9 cellular contexts compared by ENCODE assay signal in the genomic region with DNA sequence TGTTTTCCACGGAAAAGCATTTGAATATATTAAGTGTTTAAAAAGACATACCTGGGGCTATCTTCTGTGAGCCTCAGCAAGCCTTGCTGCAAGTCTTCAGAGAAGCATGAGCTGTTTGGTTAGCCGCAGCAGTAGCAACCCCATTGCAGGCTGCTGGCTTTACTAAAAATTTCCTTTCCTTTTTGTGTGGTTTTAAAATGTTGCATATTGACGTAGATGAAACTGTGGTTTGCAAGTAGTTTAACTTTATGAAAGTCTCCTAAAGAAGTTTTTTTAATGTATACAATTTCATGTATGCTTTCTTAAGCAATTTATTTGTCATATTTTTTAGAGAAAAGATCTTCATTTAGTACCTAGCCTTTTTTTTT. TPM values are rescaled to one million over a fixed set of nuclear protein-coding genes. Genes with fewer than 3 reads are reported as not detected.
DNase-seq lines count a peak whose midpoint lies in the region; ATAC-seq and TF ChIP-seq lines count a peak whose summit lies in the region.
"Had no signal": no experiment of that assay in that cellular context is flagged by ENCODE, and none has a peak within 500 bp of the region (broad histone marks: within the 10 kb centered on the region; RNA-seq: fewer than 3 reads in every experiment).

A gene with protein sequence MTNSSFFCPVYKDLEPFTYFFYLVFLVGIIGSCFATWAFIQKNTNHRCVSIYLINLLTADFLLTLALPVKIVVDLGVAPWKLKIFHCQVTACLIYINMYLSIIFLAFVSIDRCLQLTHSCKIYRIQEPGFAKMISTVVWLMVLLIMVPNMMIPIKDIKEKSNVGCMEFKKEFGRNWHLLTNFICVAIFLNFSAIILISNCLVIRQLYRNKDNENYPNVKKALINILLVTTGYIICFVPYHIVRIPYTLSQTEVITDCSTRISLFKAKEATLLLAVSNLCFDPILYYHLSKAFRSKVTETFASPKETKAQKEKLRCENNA (minus strand): TSS at position 164 of the 368 bp plus-strand sequence. CDS start 3,830 bp downstream, outside the sequence.

- peaks cover 11% of the 10 kb centered on the region for H3K4me1 Mint-ChIP-seq in GM23338

- TF ChIP-seq CTCF in GM23338 (conservative IDR thresholded peaks at IDR 0.05; ENCODE audit: low read depth in 2 of 2), result no peak

- DNase-seq in activated CD8-positive, alpha-beta memory T cell treated with anti-CD3 and anti-CD28 coated beads, Interleukin-2, amount 50 U/mL, for 4 hours, result peak; percentile 59
- DNase-seq in stimulated activated CD4-positive, alpha-beta T cell treated with anti-CD3 and anti-CD28 coated beads, Interleukin-4, amount 100 ng/mL, for 4 hours, result peak; percentile 45 to 74
- DNase-seq in NCI-H2029 treated with DMSO at 0.1 percent for 48 hours (lab: John Stamatoyannopoulos, UW) (no peak), hepatic stellate cell (ENCODE audit: low spot score) (no peak), NCI-H345 (lab: John Stamatoyannopoulos, UW) (no peak), GM23338 (ENCODE audit: low spot score) (no peak)

- no peak within 1 kb of the TSS for H3K27ac Mint-ChIP-seq in GM23338

- no peak within 1 kb of the TSS for H3K4me3 ChIP-seq in GM23338
- H3K4me3 ChIP-seq: thoracic aorta had no signal

- H3K36me3 ChIP-seq in GM23338 (ENCODE audit: insufficient read depth), result no peaks in the 10 kb centered on the region
- H3K36me3 ChIP-seq: thoracic aorta had no signal

- no peaks in the 10 kb centered on the region for H3F3A ChIP-seq in GM23338 (replicated peaks; ENCODE audit: low read depth)

- ATAC-seq in GM18873 (IDR thresholded peaks at IDR 0.05; ENCODE audit: low FRiP score, unreplicated experiment), result peak; percentile 86
- ATAC-seq in HG03097 (IDR thresholded peaks at IDR 0.05; ENCODE audit: low FRiP score, unreplicated experiment), result peak; percentile 87
- ATAC-seq in GM23338, result no peak

- peaks cover 4% of the 10 kb centered on the region; the same call in 1 of the 2 replicates for H3K4me1 ChIP-seq in GM23338 (ENCODE audit: insufficient read depth)

- H3K27ac ChIP-seq in GM23338 (ENCODE audit: low read depth), result no peak within 1 kb of the TSS
- H3K27ac ChIP-seq: thoracic aorta had no signal

- no peak within 1 kb of the TSS for H3K4me2 ChIP-seq in GM23338

- no peak within 1 kb of the TSS for H2AFZ ChIP-seq in GM23338

- no peaks in the 10 kb centered on the region for H4K20me1 ChIP-seq in GM23338 (replicated peaks; ENCODE audit: insufficient read depth)

- H3K9me2 ChIP-seq in GM23338 (ENCODE audit: insufficient read depth), result no peaks in the 10 kb centered on the region

- peaks cover 3% of the 10 kb centered on the region for H3K27me3 Mint-ChIP-seq in GM23338 (ENCODE audit: insufficient read depth, low read depth, poor library complexity)

- no peaks in the 10 kb centered on the region for H3K27me3 ChIP-seq in GM23338 (ENCODE audit: insufficient read depth)

- no peak within 1 kb of the TSS for H3K4me3 Mint-ChIP-seq in GM23338

- no peaks in the 10 kb centered on the region for H3K79me2 ChIP-seq in GM23338 (replicated peaks; ENCODE audit: insufficient read depth)

- no peaks in the 10 kb centered on the region for H3K36me3 Mint-ChIP-seq in GM23338 (ENCODE audit: low read depth)

- H3K9me3 Mint-ChIP-seq in GM23338, result no peaks in the 10 kb centered on the region

TF ChIP-seq in GM23338, 12 proteins besides CTCF, POLR2A, EP300 and RAD21:
- no peak for TF ChIP-seq REST (IDR thresholded peaks at IDR 0.05; ENCODE audit: unreplicated experiment)
- TF ChIP-seq ZNF331 (CRISPR knock-in tag; IDR thresholded peaks at IDR 0.05; ENCODE audit: low read depth), result no peak
- TF ChIP-seq ZNF462 (CRISPR knock-in tag; IDR thresholded peaks at IDR 0.05), result no peak
- no peak for TF ChIP-seq JUNB (IDR thresholded peaks at IDR 0.05; ENCODE audit: unreplicated experiment)
- no peak for TF ChIP-seq NANOG (IDR thresholded peaks at IDR 0.05; ENCODE audit: borderline replicate concordance)

RNA-seq across cellular contexts. Expression of the gene that starts here (rescaled TPM):
- not detected in 2 replicates for total RNA-seq in GM23338 (2014; rRNA removed; shearing (Covaris generic))
- 2.4 and 3.4 TPM in 2 replicates for polyA plus RNA-seq in GM23338 (2016; fragmentation: Nextera tagmentation; extraction: Ambion mirVana)

Comparison
In these comparisons a context has a peak if more than half of its experiments do, and no peak if none do; other contexts are left out.
1. DNase-seq: peak in activated CD8-positive, alpha-beta memory T cell treated with anti-CD3 and anti-CD28 coated beads, Interleukin-2, amount 50 U/mL, for 4 hours (single experiment) and stimulated activated CD4-positive, alpha-beta T cell treated with anti-CD3 and anti-CD28 coated beads, Interleukin-4, amount 100 ng/mL, for 4 hours (2 of 2); none in NCI-H2029 treated with DMSO at 0.1 percent for 48 hours (single experiment), hepatic stellate cell (single experiment), NCI-H345 (single experiment) and GM23338 (single experiment).